15 cellular contexts compared by ENCODE assay signal in genomic region chr22:47063606-47064005, GRCh38.
DNase-seq lines count a peak whose midpoint lies in the region; ATAC-seq and TF ChIP-seq lines count a peak whose summit lies in the region.
"Had no signal": no experiment of that assay in that cellular context is flagged by ENCODE, and none has a peak within 500 bp of the region (broad histone marks: within the 10 kb centered on the region; RNA-seq: fewer than 3 reads in every experiment).

No MANE protein-coding gene starts in this region.

- peak; percentile 44 for DNase-seq in cardiac septum (ENCODE audit: low spot score)
- DNase-seq in right cardiac atrium = no peak
- DNase-seq in ecto neural progenitor cell (ENCODE audit: low spot score) = peak; percentile 26
- DNase-seq in neuronal stem cell (ENCODE audit: low spot score) = no peak
- DNase-seq in transverse colon = peak; percentile 4
- DNase-seq in central memory CD4-positive, alpha-beta T cell = no peak
- no peak for DNase-seq in hepatic stellate cell (ENCODE audit: low spot score)
- DNase-seq: ACHN; CD4-positive, CD25-positive, alpha-beta regulatory T cell; DMS53; GF-D8; GOT3; HCEC 1CT had no signal

- no peak overlapping the region for H2BK5ac ChIP-seq in neuronal stem cell (ENCODE audit: low read length)

- ATAC-seq in right cardiac atrium (no peak), HG02840 (IDR thresholded peaks at IDR 0.05; ENCODE audit: low FRiP score, unreplicated experiment) (no peak)

- H3K9me3 ChIP-seq in right cardiac atrium (ENCODE audit: control insufficient read depth, low read length) (no peaks in the 10 kb centered on the region), neuronal stem cell (replicated peaks in 1 of 2; ENCODE audit: control insufficient read depth in 2 of 2, insufficient read depth in 1 of 2, low read depth in 1 of 2, low read length in 2 of 2) (no peaks in the 10 kb centered on the region), transverse colon (no peaks in the 10 kb centered on the region)
- H3K9me3 ChIP-seq: BLaER1 treated with 17β-estradiol and CSF1 and Interleukin-3, amounts not matched to agents 10 nM and 100 nM had no signal

- peak overlapping the region; percentile 66 for H4K91ac ChIP-seq in neuronal stem cell (ENCODE audit: low read depth, low read length, poor library complexity)

- no peak for TF ChIP-seq EP300 in transverse colon (IDR thresholded peaks at IDR 0.05; ENCODE audit: low read depth)

- no peak for TF ChIP-seq CTCF in transverse colon (IDR thresholded peaks at IDR 0.05)

- no peak overlapping the region for H2BK12ac ChIP-seq in neuronal stem cell (ENCODE audit: low read length)

- H4K8ac ChIP-seq in neuronal stem cell (ENCODE audit: low read depth, low read length) = no peak overlapping the region

- H3K4me3 ChIP-seq in right cardiac atrium (ENCODE audit: low read length) (no peak overlapping the region), neuronal stem cell (ENCODE audit: low read length in 2 of 2) (no peak overlapping the region), transverse colon (no peak overlapping the region)
- H3K4me3 ChIP-seq: BLaER1 treated with 17β-estradiol and CSF1 and Interleukin-3, amounts not matched to agents 10 nM and 100 nM had no signal

- no peak overlapping the region for H3K9ac ChIP-seq in neuronal stem cell (ENCODE audit: low read depth, low read length, poor library complexity)
- H3K9ac ChIP-seq: BLaER1 treated with 17β-estradiol and CSF1 and Interleukin-3, amounts not matched to agents 10 nM and 100 nM had no signal

- TF ChIP-seq POLR2A in transverse colon (IDR thresholded peaks at IDR 0.05) = no peak

- intact Hi-C loops in cardiac septum (cut with DNase I) = no loop called here
- intact Hi-C loops in right cardiac atrium (cut with DNase I) = no loop called here
- intact Hi-C loops in transverse colon (cut with DNase I; ENCODE audit: low total_unique reads) = no loop called here

- H3K4ac ChIP-seq in neuronal stem cell (ENCODE audit: low read length) = no peak overlapping the region

- H3K79me1 ChIP-seq in neuronal stem cell (ENCODE audit: low read depth, low read length) = no peaks in the 10 kb centered on the region

- H3K23ac ChIP-seq in neuronal stem cell (ENCODE audit: low read depth, low read length, poor library complexity) = no peak overlapping the region

- H2AFZ ChIP-seq in neuronal stem cell (ENCODE audit: low read length) = no peak overlapping the region

- H3K4me1 ChIP-seq in right cardiac atrium (ENCODE audit: control insufficient read depth, insufficient read depth, low read length) (no peaks in the 10 kb centered on the region), neuronal stem cell (ENCODE audit: control insufficient read depth in 2 of 2, insufficient read depth in 1 of 2, low read depth in 1 of 2, low read length in 2 of 2) (peaks cover 0 to 17% of the 10 kb centered on the region in 2 donors), transverse colon (no peaks in the 10 kb centered on the region)

- no peak overlapping the region for H3K4me2 ChIP-seq in neuronal stem cell (ENCODE audit: insufficient read depth, low read length, poor library complexity, severe bottlenecking)
- H3K4me2 ChIP-seq: BLaER1 treated with 17β-estradiol and CSF1 and Interleukin-3, amounts not matched to agents 10 nM and 100 nM had no signal

- no peak overlapping the region for H3K27ac ChIP-seq in right cardiac atrium (ENCODE audit: low read length)
- H3K27ac ChIP-seq in neuronal stem cell (replicated peaks; ENCODE audit: low read length) = no peak overlapping the region
- H3K27ac ChIP-seq in transverse colon = no peak overlapping the region
- H3K27ac ChIP-seq: BLaER1 treated with 17β-estradiol and CSF1 and Interleukin-3, amounts not matched to agents 10 nM and 100 nM had no signal

- WGBS in right cardiac atrium = 96% methylated on average over 10 of the region's 10 CpGs
- WGBS in neuronal stem cell (ENCODE audit: extremely low coverage in 2 of 2, insufficient read length in 2 of 2, insufficient replicate concordance in 1 of 2), 2 donors = no CpG with 5 or more reads among the region's 10 CpGs
- 96% methylated on average over 8 of the region's 10 CpGs; no CpG with 5 or more reads in 1 of the 2 donors for WGBS in transverse colon (ENCODE audit: low coverage in 1 of 2), 2 donors

- H2BK15ac ChIP-seq in neuronal stem cell (ENCODE audit: low read length) = no peak overlapping the region

- H3K18ac ChIP-seq in neuronal stem cell (ENCODE audit: low read length) = peak overlapping the region; percentile 90

- H3K27me3 ChIP-seq in right cardiac atrium (ENCODE audit: control insufficient read depth, insufficient read depth) (no peaks in the 10 kb centered on the region), neuronal stem cell (ENCODE audit: control insufficient read depth in 3 of 3, insufficient read depth in 3 of 3, low read depth in 1 of 3, low read length in 3 of 3) (no peaks in the 10 kb centered on the region), transverse colon (no peaks in the 10 kb centered on the region)
- H3K27me3 ChIP-seq: BLaER1 treated with 17β-estradiol and CSF1 and Interleukin-3, amounts not matched to agents 10 nM and 100 nM had no signal

- in situ Hi-C loops in transverse colon (cut with MboI; ENCODE audit: low pct_ligation_motif_present in 1 of 4, low pct_unique_long_range_greater_than_20kb in 1 of 4, low sequenced_read_pairs in 3 of 4) = no loop called here

- H2BK120ac ChIP-seq in neuronal stem cell (ENCODE audit: low read depth, low read length) = no peak overlapping the region

- H3K36me3 ChIP-seq in neuronal stem cell (replicated peaks in 1 of 2; ENCODE audit: control insufficient read depth in 2 of 2, insufficient read depth in 2 of 2, low read length in 2 of 2) (no peaks in the 10 kb centered on the region), transverse colon (no peaks in the 10 kb centered on the region)

- H3K14ac ChIP-seq in neuronal stem cell (ENCODE audit: low read length) = no peak overlapping the region

- H2AK5ac ChIP-seq in neuronal stem cell (ENCODE audit: low read depth, low read length) = peak overlapping the region; percentile 45

Comparison
In these comparisons a context has a peak if more than half of its experiments do, and no peak if none do; other contexts are left out.
1. DNase-seq: peak in cardiac septum (single experiment), ecto neural progenitor cell (single experiment) and transverse colon (single experiment); none in right cardiac atrium (0 of 3), neuronal stem cell (single experiment), central memory CD4-positive, alpha-beta T cell (single experiment) and hepatic stellate cell (single experiment).